In the genomic region with DNA sequence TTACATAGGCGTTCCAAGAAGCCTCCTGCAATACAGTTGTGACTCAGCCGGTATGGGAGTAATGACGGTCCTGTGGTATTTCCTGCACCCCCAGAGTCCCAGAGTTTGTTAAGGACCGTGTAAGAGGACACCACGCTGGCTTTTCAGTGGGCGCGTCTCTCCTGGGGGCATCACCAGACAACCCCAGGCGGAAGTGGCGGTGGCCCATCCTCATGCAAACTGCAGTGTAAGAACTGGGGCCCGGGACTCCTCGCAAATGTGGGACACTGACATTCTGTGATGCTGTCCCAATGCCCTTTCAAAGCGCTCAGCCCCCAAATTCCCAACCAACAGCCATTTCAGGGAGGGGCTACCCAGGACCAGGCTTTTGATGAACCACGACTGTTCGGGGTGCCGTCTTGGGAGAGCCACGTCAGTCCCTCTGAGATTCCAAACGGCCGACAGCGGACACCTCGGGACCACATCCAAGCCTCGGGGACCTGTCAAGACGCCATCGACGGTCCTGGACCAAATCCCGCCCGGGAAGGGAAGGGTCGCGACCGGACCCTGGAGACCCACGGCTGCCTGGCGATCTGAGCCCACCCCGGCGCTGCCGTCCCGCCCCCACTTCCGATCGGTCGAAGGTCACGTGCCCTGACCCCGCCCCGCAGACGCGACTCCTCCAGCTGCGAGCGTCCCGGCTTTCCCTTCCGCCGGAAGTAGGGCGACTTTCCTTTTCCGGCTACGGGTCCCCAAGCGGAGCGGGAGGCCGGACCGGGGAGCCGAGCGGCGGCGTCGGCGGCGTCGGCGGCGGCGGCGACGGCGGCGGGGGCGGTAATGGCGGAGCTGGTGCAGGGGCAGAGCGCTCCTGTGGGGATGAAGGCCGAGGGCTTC, we compare ENCODE assay signal across 1 cellular context.
TF ChIP-seq lines count a peak whose summit lies in the region.

A gene with protein sequence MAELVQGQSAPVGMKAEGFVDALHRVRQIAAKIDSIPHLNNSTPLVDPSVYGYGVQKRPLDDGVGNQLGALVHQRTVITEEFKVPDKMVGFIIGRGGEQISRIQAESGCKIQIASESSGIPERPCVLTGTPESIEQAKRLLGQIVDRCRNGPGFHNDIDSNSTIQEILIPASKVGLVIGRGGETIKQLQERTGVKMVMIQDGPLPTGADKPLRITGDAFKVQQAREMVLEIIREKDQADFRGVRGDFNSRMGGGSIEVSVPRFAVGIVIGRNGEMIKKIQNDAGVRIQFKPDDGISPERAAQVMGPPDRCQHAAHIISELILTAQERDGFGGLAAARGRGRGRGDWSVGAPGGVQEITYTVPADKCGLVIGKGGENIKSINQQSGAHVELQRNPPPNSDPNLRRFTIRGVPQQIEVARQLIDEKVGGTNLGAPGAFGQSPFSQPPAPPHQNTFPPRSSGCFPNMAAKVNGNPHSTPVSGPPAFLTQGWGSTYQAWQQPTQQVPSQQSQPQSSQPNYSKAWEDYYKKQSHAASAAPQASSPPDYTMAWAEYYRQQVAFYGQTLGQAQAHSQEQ (plus strand): TSS at position 713 of the 873 bp plus-strand sequence. CDS start 104 bp downstream, at position 817.

TF ChIP-seq in HepG2, 621 proteins besides CTCF, POLR2A, EP300 and RAD21 (continued from another document and continues in another):
- TF ChIP-seq, protein P1, sequence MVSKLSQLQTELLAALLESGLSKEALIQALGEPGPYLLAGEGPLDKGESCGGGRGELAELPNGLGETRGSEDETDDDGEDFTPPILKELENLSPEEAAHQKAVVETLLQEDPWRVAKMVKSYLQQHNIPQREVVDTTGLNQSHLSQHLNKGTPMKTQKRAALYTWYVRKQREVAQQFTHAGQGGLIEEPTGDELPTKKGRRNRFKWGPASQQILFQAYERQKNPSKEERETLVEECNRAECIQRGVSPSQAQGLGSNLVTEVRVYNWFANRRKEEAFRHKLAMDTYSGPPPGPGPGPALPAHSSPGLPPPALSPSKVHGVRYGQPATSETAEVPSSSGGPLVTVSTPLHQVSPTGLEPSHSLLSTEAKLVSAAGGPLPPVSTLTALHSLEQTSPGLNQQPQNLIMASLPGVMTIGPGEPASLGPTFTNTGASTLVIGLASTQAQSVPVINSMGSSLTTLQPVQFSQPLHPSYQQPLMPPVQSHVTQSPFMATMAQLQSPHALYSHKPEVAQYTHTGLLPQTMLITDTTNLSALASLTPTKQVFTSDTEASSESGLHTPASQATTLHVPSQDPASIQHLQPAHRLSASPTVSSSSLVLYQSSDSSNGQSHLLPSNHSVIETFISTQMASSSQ (IDR thresholded peaks at IDR 0.05; ENCODE audit: low read depth) = no peak
- TF ChIP-seq, protein P1 (CRISPR knock-in tag; IDR thresholded peaks at IDR 0.05; ENCODE audit: borderline replicate concordance) = peak; percentile 80; the same call in 1 of the 2 replicates
- TF ChIP-seq MIER3 (CRISPR knock-in tag; IDR thresholded peaks at IDR 0.05; ENCODE audit: borderline replicate concordance) = peak; percentile 35; the same call in 1 of the 2 replicates
- no peak for TF ChIP-seq RARA (CRISPR knock-in tag; IDR thresholded peaks at IDR 0.05)
- no peak for TF ChIP-seq POLR2AphosphoS2 (IDR thresholded peaks at IDR 0.05; ENCODE audit: low read depth, low read length)
- TF ChIP-seq, protein P2, sequence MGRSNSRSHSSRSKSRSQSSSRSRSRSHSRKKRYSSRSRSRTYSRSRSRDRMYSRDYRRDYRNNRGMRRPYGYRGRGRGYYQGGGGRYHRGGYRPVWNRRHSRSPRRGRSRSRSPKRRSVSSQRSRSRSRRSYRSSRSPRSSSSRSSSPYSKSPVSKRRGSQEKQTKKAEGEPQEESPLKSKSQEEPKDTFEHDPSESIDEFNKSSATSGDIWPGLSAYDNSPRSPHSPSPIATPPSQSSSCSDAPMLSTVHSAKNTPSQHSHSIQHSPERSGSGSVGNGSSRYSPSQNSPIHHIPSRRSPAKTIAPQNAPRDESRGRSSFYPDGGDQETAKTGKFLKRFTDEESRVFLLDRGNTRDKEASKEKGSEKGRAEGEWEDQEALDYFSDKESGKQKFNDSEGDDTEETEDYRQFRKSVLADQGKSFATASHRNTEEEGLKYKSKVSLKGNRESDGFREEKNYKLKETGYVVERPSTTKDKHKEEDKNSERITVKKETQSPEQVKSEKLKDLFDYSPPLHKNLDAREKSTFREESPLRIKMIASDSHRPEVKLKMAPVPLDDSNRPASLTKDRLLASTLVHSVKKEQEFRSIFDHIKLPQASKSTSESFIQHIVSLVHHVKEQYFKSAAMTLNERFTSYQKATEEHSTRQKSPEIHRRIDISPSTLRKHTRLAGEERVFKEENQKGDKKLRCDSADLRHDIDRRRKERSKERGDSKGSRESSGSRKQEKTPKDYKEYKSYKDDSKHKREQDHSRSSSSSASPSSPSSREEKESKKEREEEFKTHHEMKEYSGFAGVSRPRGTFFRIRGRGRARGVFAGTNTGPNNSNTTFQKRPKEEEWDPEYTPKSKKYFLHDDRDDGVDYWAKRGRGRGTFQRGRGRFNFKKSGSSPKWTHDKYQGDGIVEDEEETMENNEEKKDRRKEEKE (IDR thresholded peaks at IDR 0.05) = no peak
- no peak for TF ChIP-seq NCOA5 (CRISPR knock-in tag; IDR thresholded peaks at IDR 0.05)
- peak; percentile 66 for TF ChIP-seq POGZ (CRISPR knock-in tag; IDR thresholded peaks at IDR 0.05)
- peak; percentile 26 for TF ChIP-seq ARNT2 (CRISPR knock-in tag; IDR thresholded peaks at IDR 0.05; ENCODE audit: low read depth)
- TF ChIP-seq ZSCAN29 (CRISPR knock-in tag; conservative IDR thresholded peaks at IDR 0.05) = peak; percentile 73
- TF ChIP-seq ZNF30 (CRISPR knock-in tag; IDR thresholded peaks at IDR 0.05) = no peak; the same call in 1 of the 2 replicates
- TF ChIP-seq ZNF644 (CRISPR knock-in tag; IDR thresholded peaks at IDR 0.05; ENCODE audit: low read depth) = no peak
- TF ChIP-seq, protein P3, sequence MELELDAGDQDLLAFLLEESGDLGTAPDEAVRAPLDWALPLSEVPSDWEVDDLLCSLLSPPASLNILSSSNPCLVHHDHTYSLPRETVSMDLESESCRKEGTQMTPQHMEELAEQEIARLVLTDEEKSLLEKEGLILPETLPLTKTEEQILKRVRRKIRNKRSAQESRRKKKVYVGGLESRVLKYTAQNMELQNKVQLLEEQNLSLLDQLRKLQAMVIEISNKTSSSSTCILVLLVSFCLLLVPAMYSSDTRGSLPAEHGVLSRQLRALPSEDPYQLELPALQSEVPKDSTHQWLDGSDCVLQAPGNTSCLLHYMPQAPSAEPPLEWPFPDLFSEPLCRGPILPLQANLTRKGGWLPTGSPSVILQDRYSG (CRISPR knock-in tag; IDR thresholded peaks at IDR 0.05) = no peak
- no peak for TF ChIP-seq REXO4 (CRISPR knock-in tag; IDR thresholded peaks at IDR 0.05; ENCODE audit: borderline replicate concordance)
- no peak for TF ChIP-seq ZNF562 (CRISPR knock-in tag; IDR thresholded peaks at IDR 0.05; ENCODE audit: borderline replicate concordance)
- peak; percentile 85 for TF ChIP-seq ZFX (CRISPR knock-in tag; IDR thresholded peaks at IDR 0.05; ENCODE audit: low read depth)
- no peak for TF ChIP-seq MAF1 (CRISPR knock-in tag; IDR thresholded peaks at IDR 0.05; ENCODE audit: borderline replicate concordance)
- TF ChIP-seq TEAD2 (CRISPR knock-in tag; IDR thresholded peaks at IDR 0.05) = no peak
- TF ChIP-seq, protein P4, sequence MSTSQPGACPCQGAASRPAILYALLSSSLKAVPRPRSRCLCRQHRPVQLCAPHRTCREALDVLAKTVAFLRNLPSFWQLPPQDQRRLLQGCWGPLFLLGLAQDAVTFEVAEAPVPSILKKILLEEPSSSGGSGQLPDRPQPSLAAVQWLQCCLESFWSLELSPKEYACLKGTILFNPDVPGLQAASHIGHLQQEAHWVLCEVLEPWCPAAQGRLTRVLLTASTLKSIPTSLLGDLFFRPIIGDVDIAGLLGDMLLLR (CRISPR knock-in tag; IDR thresholded peaks at IDR 0.05) = no peak
- TF ChIP-seq, protein P5, sequence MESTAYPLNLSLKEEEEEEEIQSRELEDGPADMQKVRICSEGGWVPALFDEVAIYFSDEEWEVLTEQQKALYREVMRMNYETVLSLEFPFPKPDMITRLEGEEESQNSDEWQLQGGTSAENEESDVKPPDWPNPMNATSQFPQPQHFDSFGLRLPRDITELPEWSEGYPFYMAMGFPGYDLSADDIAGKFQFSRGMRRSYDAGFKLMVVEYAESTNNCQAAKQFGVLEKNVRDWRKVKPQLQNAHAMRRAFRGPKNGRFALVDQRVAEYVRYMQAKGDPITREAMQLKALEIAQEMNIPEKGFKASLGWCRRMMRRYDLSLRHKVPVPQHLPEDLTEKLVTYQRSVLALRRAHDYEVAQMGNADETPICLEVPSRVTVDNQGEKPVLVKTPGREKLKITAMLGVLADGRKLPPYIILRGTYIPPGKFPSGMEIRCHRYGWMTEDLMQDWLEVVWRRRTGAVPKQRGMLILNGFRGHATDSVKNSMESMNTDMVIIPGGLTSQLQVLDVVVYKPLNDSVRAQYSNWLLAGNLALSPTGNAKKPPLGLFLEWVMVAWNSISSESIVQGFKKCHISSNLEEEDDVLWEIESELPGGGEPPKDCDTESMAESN (CRISPR knock-in tag; conservative IDR thresholded peaks at IDR 0.05) = peak; percentile 72
- TF ChIP-seq XRCC5 (optimal IDR thresholded peaks at IDR 0.05; ENCODE audit: low read length) = no peak
- TF ChIP-seq, protein P6, sequence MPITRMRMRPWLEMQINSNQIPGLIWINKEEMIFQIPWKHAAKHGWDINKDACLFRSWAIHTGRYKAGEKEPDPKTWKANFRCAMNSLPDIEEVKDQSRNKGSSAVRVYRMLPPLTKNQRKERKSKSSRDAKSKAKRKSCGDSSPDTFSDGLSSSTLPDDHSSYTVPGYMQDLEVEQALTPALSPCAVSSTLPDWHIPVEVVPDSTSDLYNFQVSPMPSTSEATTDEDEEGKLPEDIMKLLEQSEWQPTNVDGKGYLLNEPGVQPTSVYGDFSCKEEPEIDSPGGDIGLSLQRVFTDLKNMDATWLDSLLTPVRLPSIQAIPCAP (CRISPR knock-in tag; IDR thresholded peaks at IDR 0.05; ENCODE audit: low read depth) = no peak
- TF ChIP-seq RAD51 (IDR thresholded peaks at IDR 0.05; ENCODE audit: borderline replicate concordance) = peak; percentile 73; the same call in 1 of the 2 replicates
- TF ChIP-seq, protein P7, sequence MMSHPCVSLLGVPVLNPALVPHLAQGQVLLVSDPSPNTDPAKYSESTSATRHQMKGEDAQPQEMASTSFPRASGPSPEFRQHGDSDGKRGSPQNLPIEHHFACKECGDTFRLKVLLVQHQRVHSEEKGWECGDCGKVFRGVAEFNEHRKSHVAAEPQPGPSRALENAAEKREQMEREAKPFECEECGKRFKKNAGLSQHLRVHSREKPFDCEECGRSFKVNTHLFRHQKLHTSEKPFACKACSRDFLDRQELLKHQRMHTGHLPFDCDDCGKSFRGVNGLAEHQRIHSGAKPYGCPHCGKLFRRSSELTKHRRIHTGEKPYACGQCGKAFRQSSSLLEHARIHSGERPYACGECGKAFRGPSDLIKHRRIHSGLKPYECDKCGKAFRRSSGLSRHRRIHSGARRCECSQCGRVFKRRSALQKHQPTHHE (CRISPR knock-in tag; IDR thresholded peaks at IDR 0.05; ENCODE audit: borderline replicate concordance) = 0 out of 2 replicates have a peak, but pooled peaks have one; percentile 65
- TF ChIP-seq WIZ (CRISPR knock-in tag; IDR thresholded peaks at IDR 0.05) = peak; percentile 17; the same call in 1 of the 2 replicates
- peak; percentile 77 for TF ChIP-seq ELF1 (CRISPR knock-in tag; IDR thresholded peaks at IDR 0.05)
- TF ChIP-seq ZNF878 (CRISPR knock-in tag; IDR thresholded peaks at IDR 0.05) = no peak
- TF ChIP-seq SPEN (CRISPR knock-in tag; IDR thresholded peaks at IDR 0.05; ENCODE audit: low read depth) = peak; percentile 83
- TF ChIP-seq, protein P8, sequence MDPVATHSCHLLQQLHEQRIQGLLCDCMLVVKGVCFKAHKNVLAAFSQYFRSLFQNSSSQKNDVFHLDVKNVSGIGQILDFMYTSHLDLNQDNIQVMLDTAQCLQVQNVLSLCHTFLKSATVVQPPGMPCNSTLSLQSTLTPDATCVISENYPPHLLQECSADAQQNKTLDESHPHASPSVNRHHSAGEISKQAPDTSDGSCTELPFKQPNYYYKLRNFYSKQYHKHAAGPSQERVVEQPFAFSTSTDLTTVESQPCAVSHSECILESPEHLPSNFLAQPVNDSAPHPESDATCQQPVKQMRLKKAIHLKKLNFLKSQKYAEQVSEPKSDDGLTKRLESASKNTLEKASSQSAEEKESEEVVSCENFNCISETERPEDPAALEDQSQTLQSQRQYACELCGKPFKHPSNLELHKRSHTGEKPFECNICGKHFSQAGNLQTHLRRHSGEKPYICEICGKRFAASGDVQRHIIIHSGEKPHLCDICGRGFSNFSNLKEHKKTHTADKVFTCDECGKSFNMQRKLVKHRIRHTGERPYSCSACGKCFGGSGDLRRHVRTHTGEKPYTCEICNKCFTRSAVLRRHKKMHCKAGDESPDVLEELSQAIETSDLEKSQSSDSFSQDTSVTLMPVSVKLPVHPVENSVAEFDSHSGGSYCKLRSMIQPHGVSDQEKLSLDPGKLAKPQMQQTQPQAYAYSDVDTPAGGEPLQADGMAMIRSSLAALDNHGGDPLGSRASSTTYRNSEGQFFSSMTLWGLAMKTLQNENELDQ (CRISPR knock-in tag; IDR thresholded peaks at IDR 0.05; ENCODE audit: borderline replicate concordance) = no peak
- no peak for TF ChIP-seq ATF1 (CRISPR knock-in tag; IDR thresholded peaks at IDR 0.05)
- TF ChIP-seq, protein P9, sequence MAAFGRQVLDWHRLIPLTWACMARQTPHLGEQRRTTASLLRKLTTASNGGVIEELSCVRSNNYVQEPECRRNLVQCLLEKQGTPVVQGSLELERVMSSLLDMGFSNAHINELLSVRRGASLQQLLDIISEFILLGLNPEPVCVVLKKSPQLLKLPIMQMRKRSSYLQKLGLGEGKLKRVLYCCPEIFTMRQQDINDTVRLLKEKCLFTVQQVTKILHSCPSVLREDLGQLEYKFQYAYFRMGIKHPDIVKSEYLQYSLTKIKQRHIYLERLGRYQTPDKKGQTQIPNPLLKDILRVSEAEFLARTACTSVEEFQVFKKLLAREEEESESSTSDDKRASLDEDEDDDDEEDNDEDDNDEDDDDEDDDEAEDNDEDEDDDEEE (CRISPR knock-in tag; IDR thresholded peaks at IDR 0.05) = peak; percentile 73; the same call in 1 of the 2 replicates
- TF ChIP-seq ZNF776 (CRISPR knock-in tag; IDR thresholded peaks at IDR 0.05) = no peak
- 0 out of 2 replicates have a peak, but pooled peaks have one; percentile 28 for TF ChIP-seq THYN1 (CRISPR knock-in tag; IDR thresholded peaks at IDR 0.05; ENCODE audit: borderline replicate concordance, low read depth)
- peak; percentile 53; the same call in 1 of the 2 replicates for TF ChIP-seq IRF2 (CRISPR knock-in tag; IDR thresholded peaks at IDR 0.05)
- TF ChIP-seq JUN (CRISPR knock-in tag; IDR thresholded peaks at IDR 0.05) = 0 out of 2 replicates have a peak, but pooled peaks have one; percentile 52
- peak; percentile 47; the same call in 1 of the 2 replicates for TF ChIP-seq TARDBP (CRISPR knock-in tag; IDR thresholded peaks at IDR 0.05)
- TF ChIP-seq POLR2AphosphoS5 (IDR thresholded peaks at IDR 0.05; ENCODE audit: low read depth, low read length) = peak; percentile 92
- peak; percentile 62; the same call in 1 of the 2 replicates for TF ChIP-seq MYC (CRISPR knock-in tag; IDR thresholded peaks at IDR 0.05; ENCODE audit: borderline replicate concordance)
- peak; percentile 63 for TF ChIP-seq TBX2 (CRISPR knock-in tag; IDR thresholded peaks at IDR 0.05; ENCODE audit: borderline replicate concordance)
